In genomic region chr10:8282340-8282739, GRCh38 we compare ENCODE assay signal across 20 cellular contexts.
A peak's percentile ranks its signal among the peaks of the same experiment; 100 is the strongest.
DNase-seq lines count a peak whose midpoint lies in the region; ATAC-seq and TF ChIP-seq lines count a peak whose summit lies in the region.
"Had no signal": no experiment of that assay in that cellular context is flagged by ENCODE, and none has a peak within 500 bp of the region (broad histone marks: within the 10 kb centered on the region; RNA-seq: fewer than 3 reads in every experiment).

No MANE protein-coding gene starts in this region.

- H3K4me3 Mint-ChIP-seq in activated T-cell treated with anti-CD3 and anti-CD28 coated beads, Interleukin-2, amount 50 U/mL, for 72 hours: peak overlapping the region in 1 of 2 donors; percentile 12
- peak overlapping the region in 1 of 2 donors; percentile 2 for H3K4me3 Mint-ChIP-seq in effector memory CD8-positive, alpha-beta T cell
- H3K4me3 Mint-ChIP-seq in stimulated activated effector memory CD8-positive, alpha-beta T cell treated with anti-CD3 and anti-CD28 coated beads, Interleukin-12 subunit alpha, Interleukin-12 subunit beta, amount 100 ng/mL, for 72 hours: no peak overlapping the region
- H3K4me3 Mint-ChIP-seq: CD14-positive monocyte; CD4-positive, alpha-beta T cell; HFFc6 had no signal

- no peaks in the 10 kb centered on the region for H3K9me2 ChIP-seq in Loucy (replicated peaks; ENCODE audit: low read depth, low read length)

- H3K27ac Mint-ChIP-seq in activated T-cell treated with anti-CD3 and anti-CD28 coated beads, Interleukin-2, amount 50 U/mL, for 72 hours: peak overlapping the region; percentile 45
- peak overlapping the region in 1 of 2 donors; percentile 51 for H3K27ac Mint-ChIP-seq in effector memory CD8-positive, alpha-beta T cell
- peak overlapping the region; percentile 8 for H3K27ac Mint-ChIP-seq in stimulated activated effector memory CD8-positive, alpha-beta T cell treated with anti-CD3 and anti-CD28 coated beads, Interleukin-12 subunit alpha, Interleukin-12 subunit beta, amount 100 ng/mL, for 72 hours
- H3K27ac Mint-ChIP-seq: CD14-positive monocyte; CD4-positive, alpha-beta T cell; HFFc6 had no signal

- peaks cover 20% of the 10 kb centered on the region for H3K4me1 Mint-ChIP-seq in activated T-cell treated with anti-CD3 and anti-CD28 coated beads, Interleukin-2, amount 50 U/mL, for 72 hours (ENCODE audit: low read depth)
- peaks cover 10 to 15% of the 10 kb centered on the region in 2 donors for H3K4me1 Mint-ChIP-seq in effector memory CD8-positive, alpha-beta T cell (ENCODE audit: low read depth in 2 of 2)
- H3K4me1 Mint-ChIP-seq in stimulated activated effector memory CD8-positive, alpha-beta T cell treated with anti-CD3 and anti-CD28 coated beads, Interleukin-12 subunit alpha, Interleukin-12 subunit beta, amount 100 ng/mL, for 72 hours: peaks cover 18% of the 10 kb centered on the region
- H3K4me1 Mint-ChIP-seq: CD14-positive monocyte had no signal

- H4K20me1 ChIP-seq in Loucy (ENCODE audit: insufficient read depth, low read length, poor library complexity, severe bottlenecking): no peaks in the 10 kb centered on the region
- H4K20me1 ChIP-seq: BLaER1 treated with 17β-estradiol and CSF1 and Interleukin-3, amounts not matched to agents 10 nM and 100 nM had no signal

- H3K9me3 ChIP-seq in Loucy (ENCODE audit: insufficient read depth, low read depth, low read length) (no peaks in the 10 kb centered on the region), mucosa of descending colon (no peaks in the 10 kb centered on the region)
- H3K9me3 ChIP-seq: BE2C; BLaER1 treated with 17β-estradiol and CSF1 and Interleukin-3, amounts not matched to agents 10 nM and 100 nM; HAP-1 had no signal

- TF ChIP-seq CTCF in Loucy (conservative IDR thresholded peaks at IDR 0.05; ENCODE audit: low read length) (no peak), mucosa of descending colon (IDR thresholded peaks at IDR 0.05) (no peak)

- DNase-seq in activated T-cell treated with anti-CD3 and anti-CD28 coated beads, Interleukin-2, amount 50 U/mL, for 72 hours: no peak
- DNase-seq in activated T-cell treated with anti-CD3 and anti-CD28 coated beads, Interleukin-2, amount 50 U/mL, for 48 hours: no peak
- peak in 2 of 3 experiments; percentile 5 for DNase-seq in effector memory CD8-positive, alpha-beta T cell
- no peak for DNase-seq in stimulated activated effector memory CD8-positive, alpha-beta T cell treated with anti-CD3 and anti-CD28 coated beads, Interleukin-12 subunit alpha, Interleukin-12 subunit beta, amount 100 ng/mL, for 72 hours (ENCODE audit: low spot score in 2 of 2)
- DNase-seq in putamen (ENCODE audit: low spot score) (no peak), NCI-H1092 treated with DMSO at 0.1 percent for 48 hours (lab: John Stamatoyannopoulos, UW) (no peak), mucosa of descending colon (no peak)
- DNase-seq: AML-193; BE2C; CD4-positive, alpha-beta T cell; DMS 273 treated with DMSO at 0.1 percent for 48 hours; DMS79; GF-D8; GOT3; HFFc6 had no signal

- peak overlapping the region; percentile 35 for H3K9ac ChIP-seq in Loucy (ENCODE audit: low read depth, low read length, poor library complexity, severe bottlenecking)
- H3K9ac ChIP-seq: BLaER1 treated with 17β-estradiol and CSF1 and Interleukin-3, amounts not matched to agents 10 nM and 100 nM had no signal

- H3K4me1 ChIP-seq in Loucy (ENCODE audit: insufficient read depth, low read length, poor library complexity, severe bottlenecking) (peaks cover 31% of the 10 kb centered on the region), mucosa of descending colon (ENCODE audit: low read depth) (no peaks in the 10 kb centered on the region)
- H3K4me1 ChIP-seq: BLaER1 treated with 17β-estradiol and CSF1 and Interleukin-3, amounts not matched to agents 10 nM and 100 nM; HAP-1 had no signal

- H3K4me2 ChIP-seq in Loucy (ENCODE audit: low read depth, low read length, poor library complexity, severe bottlenecking): peak overlapping the region; percentile 68
- H3K4me2 ChIP-seq: BLaER1 treated with 17β-estradiol and CSF1 and Interleukin-3, amounts not matched to agents 10 nM and 100 nM had no signal

- H3K4me3 ChIP-seq in Loucy (ENCODE audit: low read length, poor library complexity, severe bottlenecking): peak overlapping the region; percentile 28
- H3K4me3 ChIP-seq in mucosa of descending colon: no peak overlapping the region
- H3K4me3 ChIP-seq: BLaER1 treated with 17β-estradiol and CSF1 and Interleukin-3, amounts not matched to agents 10 nM and 100 nM; HAP-1 had no signal

- H3K36me3 ChIP-seq in Loucy (ENCODE audit: insufficient read depth, low read length) (no peaks in the 10 kb centered on the region), mucosa of descending colon (ENCODE audit: low read depth) (no peaks in the 10 kb centered on the region)
- H3K36me3 ChIP-seq: BE2C; BLaER1 treated with 17β-estradiol and CSF1 and Interleukin-3, amounts not matched to agents 10 nM and 100 nM; HAP-1 had no signal

- no peaks in the 10 kb centered on the region for H3K79me2 ChIP-seq in Loucy (ENCODE audit: insufficient read depth, low read length)

- no peaks in the 10 kb centered on the region for H3F3A ChIP-seq in Loucy (ENCODE audit: low read depth)

- peaks cover 0 to 1% of the 10 kb centered on the region in 2 donors for H3K36me3 Mint-ChIP-seq in activated T-cell treated with anti-CD3 and anti-CD28 coated beads, Interleukin-2, amount 50 U/mL, for 72 hours (ENCODE audit: insufficient read depth in 2 of 2)
- peaks cover 3% of the 10 kb centered on the region for H3K36me3 Mint-ChIP-seq in effector memory CD8-positive, alpha-beta T cell (ENCODE audit: insufficient read depth)
- H3K36me3 Mint-ChIP-seq in stimulated activated effector memory CD8-positive, alpha-beta T cell treated with anti-CD3 and anti-CD28 coated beads, Interleukin-12 subunit alpha, Interleukin-12 subunit beta, amount 100 ng/mL, for 72 hours: no peaks in the 10 kb centered on the region
- H3K36me3 Mint-ChIP-seq: CD14-positive monocyte had no signal

- peak overlapping the region; percentile 21; the same call in 1 of the 2 replicates for H2AFZ ChIP-seq in Loucy (ENCODE audit: low read length)

- H3K9me3 Mint-ChIP-seq in activated T-cell treated with anti-CD3 and anti-CD28 coated beads, Interleukin-2, amount 50 U/mL, for 72 hours: peaks cover 0 to 4% of the 10 kb centered on the region in 2 donors
- H3K9me3 Mint-ChIP-seq in effector memory CD8-positive, alpha-beta T cell: no peaks in the 10 kb centered on the region
- no peaks in the 10 kb centered on the region for H3K9me3 Mint-ChIP-seq in stimulated activated effector memory CD8-positive, alpha-beta T cell treated with anti-CD3 and anti-CD28 coated beads, Interleukin-12 subunit alpha, Interleukin-12 subunit beta, amount 100 ng/mL, for 72 hours
- H3K9me3 Mint-ChIP-seq: CD4-positive, alpha-beta T cell; CD8-positive, alpha-beta memory T cell had no signal

- peaks cover 21% of the 10 kb centered on the region for H3K27me3 Mint-ChIP-seq in activated T-cell treated with anti-CD3 and anti-CD28 coated beads, Interleukin-2, amount 50 U/mL, for 72 hours (ENCODE audit: low read depth)
- peaks cover 12 to 15% of the 10 kb centered on the region in 2 donors for H3K27me3 Mint-ChIP-seq in effector memory CD8-positive, alpha-beta T cell
- H3K27me3 Mint-ChIP-seq: CD4-positive, alpha-beta T cell had no signal

- intact Hi-C loops in mucosa of descending colon (cut with DNase I, micrococcal nuclease): no loop called here

- no peak for ATAC-seq in activated T-cell treated with anti-CD3 and anti-CD28 coated beads, Interleukin-2, amount 50 U/mL, for 72 hours (replicated peaks in 1 of 2)
- peak; percentile 88 for ATAC-seq in effector memory CD8-positive, alpha-beta T cell (replicated peaks)
- ATAC-seq in stimulated activated effector memory CD8-positive, alpha-beta T cell treated with anti-CD3 and anti-CD28 coated beads, Interleukin-12 subunit alpha, Interleukin-12 subunit beta, amount 100 ng/mL, for 72 hours: no peak
- no peak for ATAC-seq in mucosa of descending colon

- H3K27me3 ChIP-seq in Loucy (ENCODE audit: insufficient read depth, low read length, poor library complexity, severe bottlenecking): no peaks in the 10 kb centered on the region
- H3K27me3 ChIP-seq: BE2C; BLaER1 treated with 17β-estradiol and CSF1 and Interleukin-3, amounts not matched to agents 10 nM and 100 nM had no signal

Comparison
In these comparisons a context has a peak if more than half of its experiments do, and no peak if none do; other contexts are left out.
1. DNase-seq: peak in effector memory CD8-positive, alpha-beta T cell (2 of 3); none in activated T-cell treated with anti-CD3 and anti-CD28 coated beads, Interleukin-2, amount 50 U/mL, for 72 hours (0 of 2), activated T-cell treated with anti-CD3 and anti-CD28 coated beads, Interleukin-2, amount 50 U/mL, for 48 hours (0 of 2), stimulated activated effector memory CD8-positive, alpha-beta T cell treated with anti-CD3 and anti-CD28 coated beads, Interleukin-12 subunit alpha, Interleukin-12 subunit beta, amount 100 ng/mL, for 72 hours (0 of 2), putamen (single experiment), NCI-H1092 treated with DMSO at 0.1 percent for 48 hours (single experiment) and mucosa of descending colon (0 of 3).